1 cellular context compared by ENCODE assay signal in the genomic region with DNA sequence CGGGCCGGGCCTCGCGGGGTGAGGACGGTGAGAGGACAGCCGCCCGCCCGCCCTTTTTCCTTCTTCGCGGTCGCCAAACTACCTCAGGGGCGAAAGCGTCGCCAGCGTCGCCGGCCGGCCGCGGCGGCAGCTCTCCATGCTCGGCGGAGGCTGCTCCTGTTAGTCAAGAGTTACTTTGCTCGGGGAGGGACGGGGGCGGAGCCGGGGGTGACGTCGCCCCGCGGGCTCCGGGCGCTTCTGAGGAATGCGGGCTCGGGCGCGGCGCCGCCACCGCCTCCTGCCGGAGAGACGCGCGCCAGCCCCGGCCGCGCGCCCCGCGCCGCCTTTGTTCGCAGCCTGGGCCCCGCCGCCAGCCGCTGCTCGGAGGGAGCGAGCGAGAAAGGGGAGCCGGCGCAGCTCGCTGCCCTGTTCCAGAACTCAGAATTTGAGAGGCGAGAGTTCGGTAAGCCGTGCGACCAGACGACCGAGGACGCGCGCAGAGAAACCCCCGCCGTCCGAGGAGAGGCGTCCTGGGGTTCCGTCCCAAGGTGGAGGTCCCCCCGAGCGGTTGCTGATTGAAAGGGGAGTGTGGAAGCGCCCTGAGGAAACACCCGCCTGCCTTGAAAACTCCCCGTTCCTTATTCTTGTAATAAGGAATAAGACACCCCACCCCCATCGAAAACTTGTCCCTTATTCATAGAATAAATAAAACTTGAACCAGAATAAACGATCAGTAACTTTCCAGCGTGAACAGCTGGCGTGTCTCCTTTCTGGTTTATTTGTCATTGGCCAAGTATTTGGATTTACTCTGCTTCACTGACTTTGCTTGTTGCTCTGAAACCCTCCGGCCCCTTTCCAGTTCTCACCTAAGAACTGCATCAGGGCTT.
TF ChIP-seq lines count a peak whose summit lies in the region.

A gene (minus strand): TSS at position 164 of the 866 bp plus-strand sequence. CDS start 241 bp downstream, outside the sequence.

TF ChIP-seq in H1, 55 proteins besides CTCF, POLR2A, EP300 and RAD21:
- TF ChIP-seq ASH2L (IDR thresholded peaks at IDR 0.05; ENCODE audit: low read length) (peak; percentile 99), YY1 (IDR thresholded peaks at IDR 0.05; ENCODE audit: low read depth, low read length) (0 out of 2 replicates have a peak, but pooled peaks have one; percentile 61), RNF2 (IDR thresholded peaks at IDR 0.05; ENCODE audit: borderline replicate concordance, low read depth, low read length, missing control alignments, poor library complexity, severe bottlenecking) (no peak), CREB1 (IDR thresholded peaks at IDR 0.05) (peak; percentile 82), TEAD4 (IDR thresholded peaks at IDR 0.05; ENCODE audit: low read depth, low read length) (peak; percentile 62), BCL11A (IDR thresholded peaks at IDR 0.05; ENCODE audit: low read depth in 2 of 2, low read length in 2 of 2) (no peak), KDM5A (IDR thresholded peaks at IDR 0.05; ENCODE audit: low read length) (no peak), RFX5 (IDR thresholded peaks at IDR 0.05; ENCODE audit: borderline replicate concordance, low read depth, low read length) (no peak), PHF8 (conservative IDR thresholded peaks at IDR 0.05; ENCODE audit: low read depth, low read length) (peak; percentile 87; the same call in 1 of the 2 replicates), KDM4A (IDR thresholded peaks at IDR 0.05; ENCODE audit: low read depth, low read length, severe bottlenecking) (peak; percentile 13), RBBP5 (IDR thresholded peaks at IDR 0.05; ENCODE audit: borderline replicate concordance, low read depth, low read length) (peak; percentile 99), POLR2AphosphoS5 (IDR thresholded peaks at IDR 0.05; ENCODE audit: low read depth, low read length) (peak; percentile 96), TAF1 (IDR thresholded peaks at IDR 0.05; ENCODE audit: low read depth, low read length) (peak; percentile 90), NRF1 (IDR thresholded peaks at IDR 0.05; ENCODE audit: low read depth, low read length) (no peak), SP1 (IDR thresholded peaks at IDR 0.05; ENCODE audit: low read depth, low read length) (0 out of 2 replicates have a peak, but pooled peaks have one; percentile 20), EGR1 (IDR thresholded peaks at IDR 0.05; ENCODE audit: borderline replicate concordance, low read depth, low read length) (peak; percentile 58), TAF7 (optimal IDR thresholded peaks at IDR 0.05; ENCODE audit: borderline replicate concordance, low read depth, low read length) (peak; percentile 68), NANOG (IDR thresholded peaks at IDR 0.05; ENCODE audit: insufficient read depth, low read depth, low read length, poor library complexity, severe bottlenecking) (peak; percentile 16), CEBPB (IDR thresholded peaks at IDR 0.05; ENCODE audit: low read depth, low read length) (no peak), GABPA (IDR thresholded peaks at IDR 0.05; ENCODE audit: borderline replicate concordance, insufficient read depth, low read length) (no peak), HDAC2 (IDR thresholded peaks at IDR 0.05; ENCODE audit: borderline replicate concordance in 1 of 2, low read depth in 2 of 2, low read length in 2 of 2) (0 out of 4 replicates have a peak, but pooled peaks of 1 of the 2 experiments have one; percentile 7), TBP (IDR thresholded peaks at IDR 0.05; ENCODE audit: low read depth, low read length) (peak; percentile 81), CBX5 (IDR thresholded peaks at IDR 0.05; ENCODE audit: low read depth, low read length) (no peak), SAP30 (IDR thresholded peaks at IDR 0.05; ENCODE audit: insufficient read depth, insufficient replicate concordance, low read length) (no peak), SIN3A (conservative IDR thresholded peaks at IDR 0.05 in 1 of 2, IDR thresholded peaks at IDR 0.05 in 1 of 2; ENCODE audit: low read depth in 1 of 2, low read length in 2 of 2) (peak; percentile 27 to 63; a peak in 1 of 4 replicates), CTBP2 (IDR thresholded peaks at IDR 0.05; ENCODE audit: borderline replicate concordance, insufficient read depth, insufficient read length, low read length) (peak; percentile 55)
- TF ChIP-seq, protein P1, sequence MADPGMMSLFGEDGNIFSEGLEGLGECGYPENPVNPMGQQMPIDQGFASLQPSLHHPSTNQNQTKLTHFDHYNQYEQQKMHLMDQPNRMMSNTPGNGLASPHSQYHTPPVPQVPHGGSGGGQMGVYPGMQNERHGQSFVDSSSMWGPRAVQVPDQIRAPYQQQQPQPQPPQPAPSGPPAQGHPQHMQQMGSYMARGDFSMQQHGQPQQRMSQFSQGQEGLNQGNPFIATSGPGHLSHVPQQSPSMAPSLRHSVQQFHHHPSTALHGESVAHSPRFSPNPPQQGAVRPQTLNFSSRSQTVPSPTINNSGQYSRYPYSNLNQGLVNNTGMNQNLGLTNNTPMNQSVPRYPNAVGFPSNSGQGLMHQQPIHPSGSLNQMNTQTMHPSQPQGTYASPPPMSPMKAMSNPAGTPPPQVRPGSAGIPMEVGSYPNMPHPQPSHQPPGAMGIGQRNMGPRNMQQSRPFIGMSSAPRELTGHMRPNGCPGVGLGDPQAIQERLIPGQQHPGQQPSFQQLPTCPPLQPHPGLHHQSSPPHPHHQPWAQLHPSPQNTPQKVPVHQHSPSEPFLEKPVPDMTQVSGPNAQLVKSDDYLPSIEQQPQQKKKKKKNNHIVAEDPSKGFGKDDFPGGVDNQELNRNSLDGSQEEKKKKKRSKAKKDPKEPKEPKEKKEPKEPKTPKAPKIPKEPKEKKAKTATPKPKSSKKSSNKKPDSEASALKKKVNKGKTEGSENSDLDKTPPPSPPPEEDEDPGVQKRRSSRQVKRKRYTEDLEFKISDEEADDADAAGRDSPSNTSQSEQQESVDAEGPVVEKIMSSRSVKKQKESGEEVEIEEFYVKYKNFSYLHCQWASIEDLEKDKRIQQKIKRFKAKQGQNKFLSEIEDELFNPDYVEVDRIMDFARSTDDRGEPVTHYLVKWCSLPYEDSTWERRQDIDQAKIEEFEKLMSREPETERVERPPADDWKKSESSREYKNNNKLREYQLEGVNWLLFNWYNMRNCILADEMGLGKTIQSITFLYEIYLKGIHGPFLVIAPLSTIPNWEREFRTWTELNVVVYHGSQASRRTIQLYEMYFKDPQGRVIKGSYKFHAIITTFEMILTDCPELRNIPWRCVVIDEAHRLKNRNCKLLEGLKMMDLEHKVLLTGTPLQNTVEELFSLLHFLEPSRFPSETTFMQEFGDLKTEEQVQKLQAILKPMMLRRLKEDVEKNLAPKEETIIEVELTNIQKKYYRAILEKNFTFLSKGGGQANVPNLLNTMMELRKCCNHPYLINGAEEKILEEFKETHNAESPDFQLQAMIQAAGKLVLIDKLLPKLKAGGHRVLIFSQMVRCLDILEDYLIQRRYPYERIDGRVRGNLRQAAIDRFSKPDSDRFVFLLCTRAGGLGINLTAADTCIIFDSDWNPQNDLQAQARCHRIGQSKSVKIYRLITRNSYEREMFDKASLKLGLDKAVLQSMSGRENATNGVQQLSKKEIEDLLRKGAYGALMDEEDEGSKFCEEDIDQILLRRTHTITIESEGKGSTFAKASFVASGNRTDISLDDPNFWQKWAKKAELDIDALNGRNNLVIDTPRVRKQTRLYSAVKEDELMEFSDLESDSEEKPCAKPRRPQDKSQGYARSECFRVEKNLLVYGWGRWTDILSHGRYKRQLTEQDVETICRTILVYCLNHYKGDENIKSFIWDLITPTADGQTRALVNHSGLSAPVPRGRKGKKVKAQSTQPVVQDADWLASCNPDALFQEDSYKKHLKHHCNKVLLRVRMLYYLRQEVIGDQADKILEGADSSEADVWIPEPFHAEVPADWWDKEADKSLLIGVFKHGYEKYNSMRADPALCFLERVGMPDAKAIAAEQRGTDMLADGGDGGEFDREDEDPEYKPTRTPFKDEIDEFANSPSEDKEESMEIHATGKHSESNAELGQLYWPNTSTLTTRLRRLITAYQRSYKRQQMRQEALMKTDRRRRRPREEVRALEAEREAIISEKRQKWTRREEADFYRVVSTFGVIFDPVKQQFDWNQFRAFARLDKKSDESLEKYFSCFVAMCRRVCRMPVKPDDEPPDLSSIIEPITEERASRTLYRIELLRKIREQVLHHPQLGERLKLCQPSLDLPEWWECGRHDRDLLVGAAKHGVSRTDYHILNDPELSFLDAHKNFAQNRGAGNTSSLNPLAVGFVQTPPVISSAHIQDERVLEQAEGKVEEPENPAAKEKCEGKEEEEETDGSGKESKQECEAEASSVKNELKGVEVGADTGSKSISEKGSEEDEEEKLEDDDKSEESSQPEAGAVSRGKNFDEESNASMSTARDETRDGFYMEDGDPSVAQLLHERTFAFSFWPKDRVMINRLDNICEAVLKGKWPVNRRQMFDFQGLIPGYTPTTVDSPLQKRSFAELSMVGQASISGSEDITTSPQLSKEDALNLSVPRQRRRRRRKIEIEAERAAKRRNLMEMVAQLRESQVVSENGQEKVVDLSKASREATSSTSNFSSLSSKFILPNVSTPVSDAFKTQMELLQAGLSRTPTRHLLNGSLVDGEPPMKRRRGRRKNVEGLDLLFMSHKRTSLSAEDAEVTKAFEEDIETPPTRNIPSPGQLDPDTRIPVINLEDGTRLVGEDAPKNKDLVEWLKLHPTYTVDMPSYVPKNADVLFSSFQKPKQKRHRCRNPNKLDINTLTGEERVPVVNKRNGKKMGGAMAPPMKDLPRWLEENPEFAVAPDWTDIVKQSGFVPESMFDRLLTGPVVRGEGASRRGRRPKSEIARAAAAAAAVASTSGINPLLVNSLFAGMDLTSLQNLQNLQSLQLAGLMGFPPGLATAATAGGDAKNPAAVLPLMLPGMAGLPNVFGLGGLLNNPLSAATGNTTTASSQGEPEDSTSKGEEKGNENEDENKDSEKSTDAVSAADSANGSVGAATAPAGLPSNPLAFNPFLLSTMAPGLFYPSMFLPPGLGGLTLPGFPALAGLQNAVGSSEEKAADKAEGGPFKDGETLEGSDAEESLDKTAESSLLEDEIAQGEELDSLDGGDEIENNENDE (IDR thresholded peaks at IDR 0.05; ENCODE audit: insufficient replicate concordance, low read length): no peak
- TF ChIP-seq, protein P2, sequence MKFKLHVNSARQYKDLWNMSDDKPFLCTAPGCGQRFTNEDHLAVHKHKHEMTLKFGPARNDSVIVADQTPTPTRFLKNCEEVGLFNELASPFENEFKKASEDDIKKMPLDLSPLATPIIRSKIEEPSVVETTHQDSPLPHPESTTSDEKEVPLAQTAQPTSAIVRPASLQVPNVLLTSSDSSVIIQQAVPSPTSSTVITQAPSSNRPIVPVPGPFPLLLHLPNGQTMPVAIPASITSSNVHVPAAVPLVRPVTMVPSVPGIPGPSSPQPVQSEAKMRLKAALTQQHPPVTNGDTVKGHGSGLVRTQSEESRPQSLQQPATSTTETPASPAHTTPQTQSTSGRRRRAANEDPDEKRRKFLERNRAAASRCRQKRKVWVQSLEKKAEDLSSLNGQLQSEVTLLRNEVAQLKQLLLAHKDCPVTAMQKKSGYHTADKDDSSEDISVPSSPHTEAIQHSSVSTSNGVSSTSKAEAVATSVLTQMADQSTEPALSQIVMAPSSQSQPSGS (IDR thresholded peaks at IDR 0.05; ENCODE audit: low read length): peak; percentile 68; the same call in 1 of the 2 replicates
- TF ChIP-seq, protein P3, sequence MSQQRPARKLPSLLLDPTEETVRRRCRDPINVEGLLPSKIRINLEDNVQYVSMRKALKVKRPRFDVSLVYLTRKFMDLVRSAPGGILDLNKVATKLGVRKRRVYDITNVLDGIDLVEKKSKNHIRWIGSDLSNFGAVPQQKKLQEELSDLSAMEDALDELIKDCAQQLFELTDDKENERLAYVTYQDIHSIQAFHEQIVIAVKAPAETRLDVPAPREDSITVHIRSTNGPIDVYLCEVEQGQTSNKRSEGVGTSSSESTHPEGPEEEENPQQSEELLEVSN (IDR thresholded peaks at IDR 0.05): peak; percentile 29; the same call in 1 of the 2 replicates
- TF ChIP-seq, protein P4, sequence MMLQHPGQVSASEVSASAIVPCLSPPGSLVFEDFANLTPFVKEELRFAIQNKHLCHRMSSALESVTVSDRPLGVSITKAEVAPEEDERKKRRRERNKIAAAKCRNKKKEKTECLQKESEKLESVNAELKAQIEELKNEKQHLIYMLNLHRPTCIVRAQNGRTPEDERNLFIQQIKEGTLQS (IDR thresholded peaks at IDR 0.05; ENCODE audit: insufficient read depth, low read depth, low read length): no peak
